Comparison of ENCODE assay signal across 13 cellular contexts in genomic region chr2:134250840-134251461, GRCh38. TPM values are rescaled to one million over a fixed set of nuclear protein-coding genes. Genes with fewer than 3 reads are reported as not detected.
A peak's percentile ranks its signal among the peaks of the same experiment; 100 is the strongest.
DNase-seq lines count a peak whose midpoint lies in the region; ATAC-seq and TF ChIP-seq lines count a peak whose summit lies in the region.
"Had no signal": no experiment of that assay in that cellular context is flagged by ENCODE, and none has a peak within 500 bp of the region (broad histone marks: within the 10 kb centered on the region; RNA-seq: fewer than 3 reads in every experiment).

No MANE protein-coding gene starts in this region.

- TF ChIP-seq CTCF in DND-41 (IDR thresholded peaks at IDR 0.05; ENCODE audit: borderline replicate concordance, extremely low read depth, low read length, poor library complexity, severe bottlenecking) = no peak
- no peak for TF ChIP-seq CTCF in NB4 (IDR thresholded peaks at IDR 0.05; ENCODE audit: low read depth, low read length)

- peaks cover 33% of the 10 kb centered on the region; the same call in 1 of the 2 replicates for H4K20me1 ChIP-seq in DND-41 (ENCODE audit: insufficient read depth, low read length)

- DNase-seq in AML-193 (lab: John Stamatoyannopoulos, UW) (peak; percentile 34 to 59), DND-41 (no peak), NB4 (ENCODE audit: low read depth) (peak; percentile 31), aorta (no peak), NCI-H187 (lab: John Stamatoyannopoulos, UW) (no peak), HuH-7 (ENCODE audit: low spot score) (no peak)
- no peak for DNase-seq in activated T-helper 2 cell treated with anti-CD3 and anti-CD28 coated beads, Interferon-gamma antibody, Interleukin-2, Interleukin-4, amounts not matched to agents 10 μg/mL and 5 μg/mL and 100 μg/mL, durations not matched to agents 14 hours and 24 hours and 36 hours (ENCODE audit: low spot score)
- DNase-seq in stimulated activated CD4-positive, alpha-beta T cell treated with anti-CD3 and anti-CD28 coated beads, Interleukin-2, amount 100 ng/mL, for 48 hours = no peak
- DNase-seq: CD4-positive, CD25-positive, alpha-beta regulatory T cell; NCI-H2029 treated with DMSO at 0.1 percent for 48 hours; NCI-H82 had no signal

- H3K27me3 ChIP-seq in DND-41 (ENCODE audit: insufficient read depth, low read length, poor library complexity) (no peaks in the 10 kb centered on the region), aorta (ENCODE audit: control insufficient read depth in 1 of 2, insufficient read depth in 2 of 2, low read length in 1 of 2) (no peaks in the 10 kb centered on the region)

- H3K27me3 Mint-ChIP-seq in activated T-helper 2 cell treated with anti-CD3 and anti-CD28 coated beads, Interferon-gamma antibody, Interleukin-2, Interleukin-4, amounts not matched to agents 10 μg/mL and 5 μg/mL and 100 μg/mL, durations not matched to agents 14 hours and 24 hours and 36 hours (ENCODE audit: low read depth) = peaks cover 62% of the 10 kb centered on the region
- H3K27me3 Mint-ChIP-seq: CD4-positive, CD25-positive, alpha-beta regulatory T cell had no signal

- no peak overlapping the region for H3K9ac ChIP-seq in DND-41 (ENCODE audit: low read depth, low read length)

- 96% methylated on average over 8 of the region's 8 CpGs for WGBS in aorta, 2 donors

- H3K36me3 ChIP-seq in DND-41 (ENCODE audit: insufficient read depth, low read length) = peaks cover 25% of the 10 kb centered on the region
- no peaks in the 10 kb centered on the region for H3K36me3 ChIP-seq in aorta (ENCODE audit: control insufficient read depth in 1 of 2, insufficient read depth in 2 of 2, low read length in 1 of 2)

- no peak overlapping the region for H3K27ac Mint-ChIP-seq in activated T-helper 2 cell treated with anti-CD3 and anti-CD28 coated beads, Interferon-gamma antibody, Interleukin-2, Interleukin-4, amounts not matched to agents 10 μg/mL and 5 μg/mL and 100 μg/mL, durations not matched to agents 14 hours and 24 hours and 36 hours

- peak overlapping the region; percentile 11 for H3K4me3 Mint-ChIP-seq in activated T-helper 2 cell treated with anti-CD3 and anti-CD28 coated beads, Interferon-gamma antibody, Interleukin-2, Interleukin-4, amounts not matched to agents 10 μg/mL and 5 μg/mL and 100 μg/mL, durations not matched to agents 14 hours and 24 hours and 36 hours (ENCODE audit: low read depth)
- H3K4me3 Mint-ChIP-seq: nephron had no signal

- no peak overlapping the region for H3K4me2 ChIP-seq in DND-41 (ENCODE audit: insufficient read depth, low read length)

- no peak for TF ChIP-seq POLR2A in NB4 (IDR thresholded peaks at IDR 0.05; ENCODE audit: extremely low read depth, insufficient read length)

- no peaks in the 10 kb centered on the region for H3K9me3 Mint-ChIP-seq in activated T-helper 2 cell treated with anti-CD3 and anti-CD28 coated beads, Interferon-gamma antibody, Interleukin-2, Interleukin-4, amounts not matched to agents 10 μg/mL and 5 μg/mL and 100 μg/mL, durations not matched to agents 14 hours and 24 hours and 36 hours
- H3K9me3 Mint-ChIP-seq: nephron had no signal

- H3K4me3 ChIP-seq in DND-41 (ENCODE audit: low read depth in 1 of 2, low read length in 2 of 2) (no peak overlapping the region), NB4 (ENCODE audit: low read depth, low read length) (no peak overlapping the region), aorta (ENCODE audit: low read length in 2 of 2) (no peak overlapping the region)

- intact Hi-C loops in activated T-helper 2 cell treated with anti-CD3 and anti-CD28 coated beads, Interferon-gamma antibody, Interleukin-2, Interleukin-4, amounts not matched to agents 10 μg/mL and 5 μg/mL and 100 μg/mL, durations not matched to agents 14 hours and 24 hours and 36 hours (cut with micrococcal nuclease) = loop anchor here (1.0 to 5.0 kb wide), 5 partner anchors 18 to 431 kb away; no protein-coding TSS in a partner anchor
- intact Hi-C loops in aorta (cut with DNase I) = no loop called here

- no peak overlapping the region for H2AFZ ChIP-seq in DND-41 (ENCODE audit: low read depth, low read length)

- no peak overlapping the region for H3K27ac ChIP-seq in DND-41 (ENCODE audit: low read length)
- no peak overlapping the region for H3K27ac ChIP-seq in aorta (ENCODE audit: low read depth in 1 of 2, low read length in 2 of 2)

- H3K36me3 Mint-ChIP-seq in activated T-helper 2 cell treated with anti-CD3 and anti-CD28 coated beads, Interferon-gamma antibody, Interleukin-2, Interleukin-4, amounts not matched to agents 10 μg/mL and 5 μg/mL and 100 μg/mL, durations not matched to agents 14 hours and 24 hours and 36 hours (ENCODE audit: low read depth) = peaks cover 15% of the 10 kb centered on the region

- H3K9me3 ChIP-seq in DND-41 (ENCODE audit: insufficient read depth, low read length, severe bottlenecking) (no peaks in the 10 kb centered on the region), aorta (ENCODE audit: control insufficient read depth, low read length) (no peaks in the 10 kb centered on the region)

- ATAC-seq in DND-41 (ENCODE audit: insufficient read depth, low read depth) (0 out of 3 replicates have a peak, but pooled peaks have one; percentile 25), aorta (ENCODE audit: low FRiP score) (no peak)
- ATAC-seq: SK-N-SH treated with all-trans-retinoic acid at 6 μM for 48 hours had no signal

- peaks cover 54% of the 10 kb centered on the region for H3K4me1 Mint-ChIP-seq in activated T-helper 2 cell treated with anti-CD3 and anti-CD28 coated beads, Interferon-gamma antibody, Interleukin-2, Interleukin-4, amounts not matched to agents 10 μg/mL and 5 μg/mL and 100 μg/mL, durations not matched to agents 14 hours and 24 hours and 36 hours (ENCODE audit: low read depth)

- H3K79me2 ChIP-seq in DND-41 (ENCODE audit: insufficient read depth, low read length) = peaks cover 78% of the 10 kb centered on the region

- H3K4me1 ChIP-seq in DND-41 (ENCODE audit: insufficient read depth, low read length) = peaks cover 16% of the 10 kb centered on the region
- H3K4me1 ChIP-seq in aorta (ENCODE audit: control insufficient read depth in 1 of 2, insufficient read depth in 2 of 2, low read length in 2 of 2) = no peaks in the 10 kb centered on the region

RNA-seq across cellular contexts. Expression of gene MGAT5, which starts 2.9 kb away (rescaled TPM):
- 14.0 and 14.1 TPM in 2 replicates for total RNA-seq in activated T-helper 2 cell treated with anti-CD3 and anti-CD28 coated beads, Interferon-gamma antibody, Interleukin-2, Interleukin-4, amounts not matched to agents 10 μg/mL and 5 μg/mL and 100 μg/mL, durations not matched to agents 14 hours and 24 hours and 36 hours
- total RNA-seq in aorta = 10 to 100 TPM; 36.1 to 49.7 TPM
- 1 to 10 TPM; 6.1 to 8.2 TPM for polyA plus RNA-seq in aorta

Comparison
In these comparisons a context has a peak if more than half of its experiments do, and no peak if none do; other contexts are left out.
1. DNase-seq: peak in AML-193 (2 of 2) and NB4 (single experiment); none in DND-41 (single experiment), activated T-helper 2 cell treated with anti-CD3 and anti-CD28 coated beads, Interferon-gamma antibody, Interleukin-2, Interleukin-4, amounts not matched to agents 10 μg/mL and 5 μg/mL and 100 μg/mL, durations not matched to agents 14 hours and 24 hours and 36 hours (single experiment), aorta (0 of 2), NCI-H187 (0 of 2), HuH-7 (single experiment) and stimulated activated CD4-positive, alpha-beta T cell treated with anti-CD3 and anti-CD28 coated beads, Interleukin-2, amount 100 ng/mL, for 48 hours (0 of 2).